ENCODE assay signal across 23 cellular contexts in the genomic region with DNA sequence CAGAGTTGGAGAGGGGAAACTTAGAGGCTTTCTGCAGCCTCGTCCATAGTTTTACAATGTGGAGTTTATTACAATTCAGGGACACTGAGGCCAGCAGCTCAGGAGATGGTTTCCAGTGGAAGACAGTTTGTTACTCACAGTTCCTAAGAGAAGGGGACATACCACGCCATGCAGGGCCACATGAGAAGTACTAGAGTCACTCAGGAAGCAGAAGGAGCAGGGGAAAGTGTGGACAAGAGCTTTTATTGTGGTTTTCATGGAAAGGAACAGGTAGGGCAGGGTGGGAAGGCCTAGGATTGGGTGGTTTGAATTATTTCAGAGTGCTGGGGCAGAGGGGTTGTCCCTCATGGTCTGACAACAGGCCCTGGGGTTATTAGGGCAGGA.
"Had no signal": no experiment of that assay in that cellular context is flagged by ENCODE, and none has a peak within 500 bp of the region (broad histone marks: within the 10 kb centered on the region; RNA-seq: fewer than 3 reads in every experiment).

No MANE protein-coding gene starts in this region.

- H3K36me3 ChIP-seq: SJSA1 had no signal

- H3K4me2 ChIP-seq: KMS-11 had no signal

- H3K27me3 ChIP-seq: SJSA1 had no signal

- H3K4me3 ChIP-seq: K562, SJSA1, SK-N-MC had no signal

- H3K27ac ChIP-seq: HL-60, KMS-11, SJSA1, SK-N-MC had no signal

- H3K27ac Mint-ChIP-seq: IgD-negative memory B cell had no signal

- H3K9me3 ChIP-seq: SJSA1 had no signal

- H3K4me1 ChIP-seq: SJSA1 had no signal

- H3K9ac ChIP-seq: KMS-11 had no signal

- H3K36me3 Mint-ChIP-seq: IgD-negative memory B cell had no signal

- DNase-seq: Kasumi-1, MM.1S, NCI-H1092 treated with DMSO at 0.1 percent for 48 hours, NCI-H1436, NCI-H187, NCI-H2029, NCI-H2081 treated with DMSO at 0.1 percent for 48 hours, NCI-H2171, NCI-H226, NCI-H446, NCI-H510A, NCI-H524 treated with DMSO at 0.1 percent for 48 hours, NCI-H69, NCI-H774, Right ventricle myocardium superior, RPMI8226, SIG-M5 had no signal

- H3K4me3 Mint-ChIP-seq: IgD-negative memory B cell had no signal
